Comparison of ENCODE assay signal across 1 cellular context in genomic region chr9:79615038-79615437, GRCh38.
TF ChIP-seq lines count a peak whose summit lies in the region.

No MANE protein-coding gene starts in this region.

TF ChIP-seq in WTC11, 78 proteins besides CTCF, POLR2A, EP300 and RAD21:
- TF ChIP-seq, protein P1, sequence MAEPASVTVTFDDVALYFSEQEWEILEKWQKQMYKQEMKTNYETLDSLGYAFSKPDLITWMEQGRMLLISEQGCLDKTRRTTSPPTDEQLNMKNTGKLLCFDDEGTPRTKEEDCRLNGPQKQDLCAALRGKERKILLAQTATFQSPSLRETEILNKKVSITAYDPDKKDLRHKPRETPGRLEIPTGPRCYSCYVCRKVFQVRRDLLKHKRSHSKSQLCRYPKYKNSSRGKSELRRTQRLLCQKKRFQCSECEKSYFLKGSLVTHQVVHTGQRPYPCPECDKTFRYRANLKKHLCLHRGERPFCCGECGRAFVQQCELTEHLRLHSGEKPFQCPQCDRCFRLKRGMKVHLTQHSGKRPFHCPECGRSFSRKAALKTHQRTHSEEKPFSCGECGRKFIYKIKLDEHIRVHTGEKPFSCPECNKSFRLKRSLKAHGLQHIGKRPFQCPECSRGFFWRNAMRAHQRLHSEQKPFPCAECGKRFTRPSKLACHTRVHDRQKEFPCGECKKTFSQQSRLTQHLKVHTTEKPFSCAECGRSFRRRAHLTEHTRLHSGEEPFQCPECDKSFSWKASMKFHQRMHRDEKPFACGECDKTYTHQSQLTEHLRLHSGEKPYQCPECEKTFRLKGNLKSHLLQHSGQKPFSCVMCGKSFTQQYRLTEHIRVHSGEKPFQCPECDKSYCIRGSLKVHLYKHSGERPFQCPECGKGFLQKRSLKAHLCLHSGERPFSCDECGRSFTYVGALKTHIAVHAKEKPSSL (CRISPR knock-in tag; conservative IDR thresholded peaks at IDR 0.05) = no peak
- TF ChIP-seq ATF2 (CRISPR knock-in tag; IDR thresholded peaks at IDR 0.05; ENCODE audit: borderline replicate concordance, low read depth) (no peak), ZNF121 (CRISPR knock-in tag; IDR thresholded peaks at IDR 0.05) (no peak), NFATC4 (CRISPR knock-in tag; IDR thresholded peaks at IDR 0.05) (no peak), IRF2 (CRISPR knock-in tag; IDR thresholded peaks at IDR 0.05; ENCODE audit: borderline replicate concordance, low read depth) (no peak), ZNF423 (CRISPR knock-in tag; IDR thresholded peaks at IDR 0.05) (no peak), ETV6 (CRISPR knock-in tag; IDR thresholded peaks at IDR 0.05) (no peak), ESRRA (CRISPR knock-in tag; IDR thresholded peaks at IDR 0.05; ENCODE audit: borderline replicate concordance) (no peak), FOXK1 (CRISPR knock-in tag; IDR thresholded peaks at IDR 0.05) (no peak), TEAD4 (CRISPR knock-in tag; IDR thresholded peaks at IDR 0.05) (no peak), FOXJ3 (CRISPR knock-in tag; IDR thresholded peaks at IDR 0.05; ENCODE audit: borderline replicate concordance) (no peak), SMAD3 (CRISPR knock-in tag; IDR thresholded peaks at IDR 0.05; ENCODE audit: borderline replicate concordance) (no peak), HMGA2 (CRISPR knock-in tag; IDR thresholded peaks at IDR 0.05) (no peak), ZNF138 (CRISPR knock-in tag; conservative IDR thresholded peaks at IDR 0.05) (no peak)
- TF ChIP-seq, protein P2, sequence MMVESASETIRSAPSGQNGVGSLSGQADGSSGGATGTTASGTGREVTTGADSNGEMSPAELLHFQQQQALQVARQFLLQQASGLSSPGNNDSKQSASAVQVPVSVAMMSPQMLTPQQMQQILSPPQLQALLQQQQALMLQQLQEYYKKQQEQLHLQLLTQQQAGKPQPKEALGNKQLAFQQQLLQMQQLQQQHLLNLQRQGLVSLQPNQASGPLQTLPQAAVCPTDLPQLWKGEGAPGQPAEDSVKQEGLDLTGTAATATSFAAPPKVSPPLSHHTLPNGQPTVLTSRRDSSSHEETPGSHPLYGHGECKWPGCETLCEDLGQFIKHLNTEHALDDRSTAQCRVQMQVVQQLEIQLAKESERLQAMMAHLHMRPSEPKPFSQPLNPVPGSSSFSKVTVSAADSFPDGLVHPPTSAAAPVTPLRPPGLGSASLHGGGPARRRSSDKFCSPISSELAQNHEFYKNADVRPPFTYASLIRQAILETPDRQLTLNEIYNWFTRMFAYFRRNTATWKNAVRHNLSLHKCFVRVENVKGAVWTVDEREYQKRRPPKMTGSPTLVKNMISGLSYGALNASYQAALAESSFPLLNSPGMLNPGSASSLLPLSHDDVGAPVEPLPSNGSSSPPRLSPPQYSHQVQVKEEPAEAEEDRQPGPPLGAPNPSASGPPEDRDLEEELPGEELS (CRISPR knock-in tag; IDR thresholded peaks at IDR 0.05) = no peak
